In the genomic region with DNA sequence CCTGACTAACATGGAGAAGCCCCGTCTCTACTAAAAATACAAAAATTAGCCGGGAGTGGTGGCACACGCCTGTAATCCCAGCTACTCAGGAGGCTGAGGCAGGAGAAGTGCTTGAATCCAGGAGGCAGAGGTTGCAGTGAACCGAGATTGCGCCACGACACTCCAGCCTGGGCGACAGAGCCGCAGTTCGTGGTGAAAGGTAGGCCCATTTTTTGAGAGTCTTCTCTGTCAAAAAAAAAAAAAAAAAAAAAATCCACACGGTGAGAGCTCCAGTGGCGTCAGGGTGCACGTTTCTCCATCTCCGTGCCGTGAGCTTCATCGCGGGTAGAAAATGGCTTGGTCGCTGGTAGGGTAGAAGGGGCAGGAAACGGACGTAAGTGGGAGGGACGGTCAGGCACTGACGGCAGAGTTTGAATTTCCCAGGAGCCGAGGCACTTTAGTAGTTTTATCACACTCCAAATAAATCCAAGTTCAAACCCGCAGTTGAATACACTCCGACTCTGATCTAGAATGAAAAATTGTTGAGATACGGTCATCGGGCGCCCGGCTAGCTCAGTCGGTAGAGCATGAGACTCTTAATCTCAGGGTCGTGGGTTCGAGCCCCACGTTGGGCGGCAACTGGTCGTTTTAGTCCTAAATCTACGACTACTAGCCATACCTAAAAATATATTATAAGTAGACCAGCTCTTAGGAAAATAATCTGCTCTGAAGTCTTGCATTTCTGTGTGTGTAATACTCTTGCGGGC, we compare ENCODE assay signal across 1 cellular context.
TF ChIP-seq lines count a peak whose summit lies in the region.

No MANE protein-coding gene starts in this region.

TF ChIP-seq in endothelial cell of umbilical vein, 7 proteins besides CTCF, POLR2A, EP300 and RAD21:
- TF ChIP-seq, protein P1, sequence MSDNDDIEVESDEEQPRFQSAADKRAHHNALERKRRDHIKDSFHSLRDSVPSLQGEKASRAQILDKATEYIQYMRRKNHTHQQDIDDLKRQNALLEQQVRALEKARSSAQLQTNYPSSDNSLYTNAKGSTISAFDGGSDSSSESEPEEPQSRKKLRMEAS (IDR thresholded peaks at IDR 0.05; ENCODE audit: insufficient read depth, insufficient read length) = no peak
- TF ChIP-seq GATA2 (IDR thresholded peaks at IDR 0.05; ENCODE audit: insufficient read depth, insufficient read length, low read depth, low read length) (peak; percentile 49), EZH2 (IDR thresholded peaks at IDR 0.05; ENCODE audit: borderline replicate concordance, low read depth, low read length, severe bottlenecking) (no peak), FOS (IDR thresholded peaks at IDR 0.05; ENCODE audit: borderline replicate concordance, insufficient read depth, low read length) (no peak), POLR2AphosphoS5 (IDR thresholded peaks at IDR 0.05; ENCODE audit: insufficient read depth, low read depth, low read length) (peak; percentile 37)
TF ChIP-seq in endothelial cell of umbilical vein: peak in this region for 2.
